In genomic region chr12:113221181-113221996, GRCh38 we compare ENCODE assay signal across 8 cellular contexts. TPM values are rescaled to one million over a fixed set of nuclear protein-coding genes. Genes with fewer than 3 reads are reported as not detected.
DNase-seq lines count a peak whose midpoint lies in the region; ATAC-seq and TF ChIP-seq lines count a peak whose summit lies in the region.

Gene TPCN1, plus strand, starts transcription at chr12:113221464. Its CDS starts 5,389 bp downstream, at chr12:113226853.

- H3K27ac Mint-ChIP-seq in activated naive CD4-positive, alpha-beta T cell treated with anti-CD3 and anti-CD28 coated beads, Interleukin-2, amount 50 U/mL, for 24 hours: peak within 1 kb of the TSS; percentile 97

- H3K36me3 ChIP-seq in testis (ENCODE audit: low read depth, missing control alignments): no peaks in the 10 kb centered on the region

- H3K4me1 ChIP-seq in testis: peaks cover 25% of the 10 kb centered on the region

- H3K9me3 ChIP-seq in testis: no peaks in the 10 kb centered on the region

- H3K4me1 Mint-ChIP-seq in activated naive CD4-positive, alpha-beta T cell treated with anti-CD3 and anti-CD28 coated beads, Interleukin-2, amount 50 U/mL, for 24 hours: peaks cover 44% of the 10 kb centered on the region

- TF ChIP-seq CTCF in omental fat pad (IDR thresholded peaks at IDR 0.05) (no peak), testis (IDR thresholded peaks at IDR 0.05) (peak in 1 of 3 experiments; percentile 31)

- no peaks in the 10 kb centered on the region for H3K27me3 Mint-ChIP-seq in activated naive CD4-positive, alpha-beta T cell treated with anti-CD3 and anti-CD28 coated beads, Interleukin-2, amount 50 U/mL, for 24 hours

- DNase-seq in GM04504 (ENCODE audit: low read depth) (peak; percentile 100), NCI-H1092 (lab: John Stamatoyannopoulos, UW) (peak; percentile 100), glomerular endothelial cell (ENCODE audit: extremely low read depth, low read depth, low spot score) (peak; percentile 100), omental fat pad (ENCODE audit: low spot score) (peak; percentile 94), testis (peak; percentile 100)

- peak within 1 kb of the TSS; percentile 71 to 78 for H3K27ac ChIP-seq in testis

- WGBS in testis, 2 donors: 0% methylated on average over 31 to 68 of the region's 68 CpGs

- H3K4me3 ChIP-seq in testis: peak within 1 kb of the TSS; percentile 72 to 84

- peak; percentile 89 for ATAC-seq in HG02588 (IDR thresholded peaks at IDR 0.05; ENCODE audit: unreplicated experiment)
- ATAC-seq in SK-N-SH treated with all-trans-retinoic acid at 6 μM for 48 hours: peak; percentile 95
- ATAC-seq in omental fat pad (ENCODE audit: low FRiP score): peak; percentile 100

- TF ChIP-seq POLR2A in testis (IDR thresholded peaks at IDR 0.05): peak; percentile 80

- H3K36me3 Mint-ChIP-seq in activated naive CD4-positive, alpha-beta T cell treated with anti-CD3 and anti-CD28 coated beads, Interleukin-2, amount 50 U/mL, for 24 hours: no peaks in the 10 kb centered on the region

- H3K4me3 Mint-ChIP-seq in activated naive CD4-positive, alpha-beta T cell treated with anti-CD3 and anti-CD28 coated beads, Interleukin-2, amount 50 U/mL, for 24 hours: peak within 1 kb of the TSS; percentile 94

- intact Hi-C loops in testis (cut with DNase I; ENCODE audit: low total_unique reads): no loop called here

- no peaks in the 10 kb centered on the region for H3K27me3 ChIP-seq in testis

- no peaks in the 10 kb centered on the region for H3K9me3 Mint-ChIP-seq in activated naive CD4-positive, alpha-beta T cell treated with anti-CD3 and anti-CD28 coated beads, Interleukin-2, amount 50 U/mL, for 24 hours

TF ChIP-seq in SK-N-SH treated with all-trans-retinoic acid at 6 μM for 48 hours, 23 proteins besides CTCF, POLR2A, EP300 and RAD21:
- TF ChIP-seq GLIS3 (CRISPR knock-in tag; IDR thresholded peaks at IDR 0.05) (no peak), POU6F1 (CRISPR knock-in tag; IDR thresholded peaks at IDR 0.05; ENCODE audit: borderline replicate concordance, low read depth) (no peak), PATZ1 (CRISPR knock-in tag; IDR thresholded peaks at IDR 0.05; ENCODE audit: borderline replicate concordance) (no peak), PPARA (CRISPR knock-in tag; IDR thresholded peaks at IDR 0.05; ENCODE audit: borderline replicate concordance) (no peak), ARNTL (CRISPR knock-in tag; IDR thresholded peaks at IDR 0.05; ENCODE audit: borderline replicate concordance, low read depth) (no peak), ZFP3 (CRISPR knock-in tag; IDR thresholded peaks at IDR 0.05) (peak; percentile 64; the same call in 1 of the 2 replicates)

RNA-seq across cellular contexts. Expression of gene TPCN1, which starts in this region (rescaled TPM):
- total RNA-seq in glomerular endothelial cell (28.1 and 29.5 TPM in 2 replicates), omental fat pad (10 to 100 TPM; 29.4 to 52.0 (median 33.5) TPM), testis (10 to 100 TPM; 48.7 to 73.0 TPM)
- 33.4 TPM for polyA plus RNA-seq in testis (ENCODE audit: insufficient read depth, low read depth, low replicate concordance)

Comparison
In these comparisons a context has a peak if more than half of its experiments do, and no peak if none do; other contexts are left out.
1. Peak in every context shown above with its lines: DNase-seq, ATAC-seq, H3K4me3 ChIP-seq and H3K27ac ChIP-seq.